8 cellular contexts compared by ENCODE assay signal in the genomic region with DNA sequence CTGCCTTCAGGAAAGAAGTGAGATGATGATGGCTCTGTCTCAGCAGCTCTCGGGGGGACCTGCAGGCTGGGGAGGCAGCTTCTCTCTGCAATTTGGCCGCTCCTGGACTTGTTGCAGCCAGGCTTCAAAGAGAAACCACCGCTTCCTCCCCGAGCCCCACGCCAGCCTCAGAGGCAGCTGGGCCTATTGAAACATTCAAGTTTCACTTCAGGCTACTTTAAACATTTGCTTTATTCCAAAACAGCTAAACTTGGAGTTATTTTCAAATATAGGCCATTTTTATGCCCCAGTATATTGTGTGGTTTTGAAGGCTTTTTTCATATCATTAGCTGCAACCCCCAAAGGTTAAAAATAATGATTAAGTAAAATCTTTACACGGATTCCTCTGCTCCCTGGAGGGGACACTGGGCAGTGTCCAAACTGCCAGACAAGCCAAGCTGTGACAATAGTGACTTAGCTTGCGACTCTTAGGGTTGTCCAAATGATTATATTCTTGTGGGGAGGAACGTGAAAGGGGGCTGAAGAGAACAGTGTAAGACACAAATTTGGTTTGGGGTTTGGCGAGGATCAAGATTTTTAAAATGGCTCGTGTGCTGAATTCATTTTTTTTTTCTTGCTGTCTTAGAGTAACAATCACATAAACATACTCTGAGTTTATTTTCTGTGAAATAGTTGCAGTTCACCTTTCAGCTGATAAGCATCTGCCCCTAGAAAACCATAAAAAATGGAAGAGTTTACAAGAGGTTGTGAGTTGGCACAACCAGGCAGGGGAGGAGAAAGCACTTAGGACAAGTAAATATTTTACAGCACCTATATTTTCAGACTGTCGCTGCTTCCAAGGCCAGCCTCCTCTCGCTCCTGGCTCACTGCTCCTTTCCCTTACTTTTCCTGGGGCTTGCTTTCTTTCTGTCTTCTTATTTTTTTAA.
DNase-seq lines count a peak whose midpoint lies in the region; ATAC-seq, FAIRE-seq and TF ChIP-seq lines count a peak whose summit lies in the region.

No MANE protein-coding gene starts in this region.

- no peaks in the 10 kb centered on the region for H3K9me3 ChIP-seq in Peyer's patch

- peak; percentile 90 for FAIRE-seq in GM18507 (lab: Jason Lieb, UNC)

- DNase-seq in A172 (ENCODE audit: low spot score) (peak; percentile 32), GM18507 (ENCODE audit: extremely low spot score, insufficient read length, low read depth) (peak; percentile 26), Peyer's patch (peak in 2 of 3 donors; percentile 80 to 87), amniotic epithelial cell (ENCODE audit: low read depth) (peak; percentile 39), iris pigment epithelial cell (ENCODE audit: low read depth) (peak; percentile 60), NCI-H1930 (lab: John Stamatoyannopoulos, UW) (no peak)
- DNase-seq in stimulated activated CD4-positive, alpha-beta T cell treated with anti-CD3 and anti-CD28 coated beads, Interleukin-15, amount 100 ng/mL, for 24 hours: peak; percentile 52

- peak overlapping the region; percentile 19 to 42 (median 28) for H3K4me3 ChIP-seq in Peyer's patch

- H3K36me3 ChIP-seq in Peyer's patch: no peaks in the 10 kb centered on the region

- H3K27ac ChIP-seq in Peyer's patch: peak overlapping the region; percentile 68 to 81 (median 74)

- ATAC-seq in HG02973 (IDR thresholded peaks at IDR 0.05; ENCODE audit: unreplicated experiment): peak; percentile 82

- TF ChIP-seq POLR2A in Peyer's patch (IDR thresholded peaks at IDR 0.05): peak in 1 of 2 donors; percentile 10

- peaks cover 0 to 17% (median 8%) of the 10 kb centered on the region in 4 donors for H3K4me1 ChIP-seq in Peyer's patch

- no peaks in the 10 kb centered on the region for H3K27me3 ChIP-seq in Peyer's patch

- TF ChIP-seq CTCF in Peyer's patch (IDR thresholded peaks at IDR 0.05): peak in 1 of 6 experiments; percentile 10

Comparison
In these comparisons a context has a peak if more than half of its experiments do, and no peak if none do; other contexts are left out.
1. DNase-seq: peak in A172 (single experiment), GM18507 (single experiment), Peyer's patch (2 of 3), amniotic epithelial cell (single experiment), iris pigment epithelial cell (single experiment) and stimulated activated CD4-positive, alpha-beta T cell treated with anti-CD3 and anti-CD28 coated beads, Interleukin-15, amount 100 ng/mL, for 24 hours (single experiment); none in NCI-H1930 (0 of 2).